Comparison of ENCODE assay signal across 8 cellular contexts in the genomic region with DNA sequence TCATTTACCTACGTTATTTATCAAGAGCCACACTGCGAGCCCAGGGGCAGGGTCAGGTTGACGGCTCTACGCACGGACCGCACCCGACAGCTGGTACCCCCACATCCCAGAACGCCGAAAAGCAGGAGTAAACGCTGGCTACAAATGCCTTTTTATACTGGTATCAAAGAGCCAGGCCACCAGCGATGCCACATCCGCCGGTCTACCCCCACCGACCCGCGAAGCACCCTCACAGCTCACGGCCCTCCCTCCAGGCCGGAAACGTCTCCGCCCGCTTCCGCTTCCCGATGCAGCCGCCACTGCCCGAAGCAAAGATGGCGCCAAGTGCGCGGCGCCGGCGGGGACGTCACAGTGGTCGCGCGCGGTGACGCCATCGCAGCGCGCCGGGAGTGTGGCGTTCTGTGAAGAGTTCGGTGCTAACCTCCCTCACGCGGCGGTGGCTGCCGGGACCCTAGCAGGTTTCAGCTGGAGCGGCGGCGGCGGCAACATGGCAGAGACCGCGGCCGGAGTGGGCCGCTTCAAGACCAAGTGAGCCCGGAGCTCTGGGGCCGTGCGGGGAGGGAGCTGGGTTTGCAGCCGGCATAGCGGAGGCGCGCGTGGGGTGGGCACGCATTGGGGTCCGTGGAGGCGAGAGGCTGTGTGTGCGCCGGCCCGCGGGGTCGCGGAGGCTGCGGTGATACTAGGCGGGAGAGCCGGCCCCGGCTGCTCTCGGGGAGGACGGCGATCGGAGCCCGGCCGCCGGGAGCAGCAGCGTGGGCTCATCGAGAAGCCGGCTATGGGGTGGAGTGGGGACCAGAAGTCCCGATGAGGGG. TPM values are rescaled to one million over a fixed set of nuclear protein-coding genes. Genes with fewer than 3 reads are reported as not detected.
DNase-seq lines count a peak whose midpoint lies in the region; ATAC-seq and TF ChIP-seq lines count a peak whose summit lies in the region.

A gene (plus strand): TSS at position 376 of the 812 bp plus-strand sequence. CDS start 112 bp downstream, at position 488.

- peak within 1 kb of the TSS; percentile 99 for H3K27ac Mint-ChIP-seq in activated CD4-positive, alpha-beta T cell treated with anti-CD3 and anti-CD28 coated beads for 36 hours

- DNase-seq in Ammon's horn (ENCODE audit: low spot score) (peak; percentile 95), NCI-H510A (lab: John Stamatoyannopoulos, UW) (peak; percentile 81), choroid plexus epithelial cell (ENCODE audit: low read depth) (peak; percentile 94), kidney glomerular epithelial cell (lab: John Stamatoyannopoulos, UW) (peak; percentile 86)
- DNase-seq in activated CD4-positive, alpha-beta T cell treated with anti-CD3 and anti-CD28 coated beads for 36 hours, result peak; percentile 98
- DNase-seq in stimulated activated CD4-positive, alpha-beta T cell treated with anti-CD3 and anti-CD28 coated beads, Interleukin-15, amount 100 ng/mL, for 48 hours (ENCODE audit: low read depth in 2 of 2), result peak; percentile 92 to 93

- no peak for TF ChIP-seq CTCF in choroid plexus epithelial cell (conservative IDR thresholded peaks at IDR 0.05; ENCODE audit: low read depth, low read length)

- CTCF ChIA-PET in activated CD4-positive, alpha-beta T cell treated with anti-CD3 and anti-CD28 coated beads for 36 hours (lab: Charles Lee), result interaction anchor here (0.9 to 1.8 kb wide), 5 partner anchors 11 to 29 kb away, joined by 3 to 8 read pairs (median 4); a partner anchor contains a TSS

- no peaks in the 10 kb centered on the region for H3K9me3 Mint-ChIP-seq in activated CD4-positive, alpha-beta T cell treated with anti-CD3 and anti-CD28 coated beads for 36 hours (ENCODE audit: low read depth)

- intact Hi-C loops in activated CD4-positive, alpha-beta T cell treated with anti-CD3 and anti-CD28 coated beads for 36 hours (cut with DNase I, micrococcal nuclease), result loop anchor here (1.0 to 5.0 kb wide), 10 partner anchors 12 to 552 kb away; a partner anchor contains a TSS

- H3K4me3 ChIP-seq in choroid plexus epithelial cell (ENCODE audit: low read depth, low read length), result peak within 1 kb of the TSS; percentile 92

- H3K4me3 Mint-ChIP-seq in activated CD4-positive, alpha-beta T cell treated with anti-CD3 and anti-CD28 coated beads for 36 hours, result peak within 1 kb of the TSS; percentile 99

- H3K36me3 Mint-ChIP-seq in activated CD4-positive, alpha-beta T cell treated with anti-CD3 and anti-CD28 coated beads for 36 hours (ENCODE audit: low read depth), result peaks cover 33% of the 10 kb centered on the region

- POLR2A ChIA-PET in activated CD4-positive, alpha-beta T cell treated with anti-CD3 and anti-CD28 coated beads for 36 hours (lab: Charles Lee), result interaction anchor here (0.8 to 2.3 kb wide), 4 partner anchors 11 to 189 kb away, joined by 5 to 14 read pairs (median 7); a partner anchor contains a TSS

- no peaks in the 10 kb centered on the region for H3K27me3 Mint-ChIP-seq in activated CD4-positive, alpha-beta T cell treated with anti-CD3 and anti-CD28 coated beads for 36 hours

- H3K4me1 Mint-ChIP-seq in activated CD4-positive, alpha-beta T cell treated with anti-CD3 and anti-CD28 coated beads for 36 hours, result peaks cover 16% of the 10 kb centered on the region

- ATAC-seq in GM19043 (IDR thresholded peaks at IDR 0.05; ENCODE audit: low read depth, unreplicated experiment) (peak; percentile 76), HG03354 (IDR thresholded peaks at IDR 0.05; ENCODE audit: poor library complexity, severe bottlenecking, unreplicated experiment) (peak; percentile 82)
- ATAC-seq in activated CD4-positive, alpha-beta T cell treated with anti-CD3 and anti-CD28 coated beads for 36 hours, result peak; percentile 97

RNA-seq across cellular contexts. Expression of the gene that starts here (rescaled TPM):
- total RNA-seq in activated CD4-positive, alpha-beta T cell treated with anti-CD3 and anti-CD28 coated beads for 36 hours, result 10 to 100 TPM; 47.4 to 48.6 TPM

Comparison
In these comparisons a context has a peak if more than half of its experiments do, and no peak if none do; other contexts are left out.
1. Peak in every context shown above with its lines: DNase-seq, ATAC-seq and H3K4me3 ChIP-seq.